Comparison of ENCODE assay signal across 10 cellular contexts in genomic region chr20:4041748-4042411, GRCh38. TPM values are rescaled to one million over a fixed set of nuclear protein-coding genes. Genes with fewer than 3 reads are reported as not detected.
DNase-seq lines count a peak whose midpoint lies in the region; ATAC-seq, FAIRE-seq and TF ChIP-seq lines count a peak whose summit lies in the region.
"Had no signal": no experiment of that assay in that cellular context is flagged by ENCODE, and none has a peak within 500 bp of the region (broad histone marks: within the 10 kb centered on the region; RNA-seq: fewer than 3 reads in every experiment).

No MANE protein-coding gene starts in this region.

- peak; percentile 27 for FAIRE-seq in urothelium cell line (lab: Jason Lieb, UNC)

- no peaks in the 10 kb centered on the region for H3K9me2 ChIP-seq in hepatocyte (replicated peaks; ENCODE audit: insufficient read depth)

- H3K9me3 ChIP-seq in SJCRH30 (replicated peaks) = no peaks in the 10 kb centered on the region
- H3K9me3 ChIP-seq in hepatocyte (ENCODE audit: low read depth) = no peaks in the 10 kb centered on the region
- no peaks in the 10 kb centered on the region for H3K9me3 ChIP-seq in HAP-1
- H3K9me3 ChIP-seq: thoracic aorta had no signal

- ATAC-seq in Right ventricle myocardium inferior = no peak

- H4K20me1 ChIP-seq in hepatocyte (ENCODE audit: insufficient read depth, poor library complexity, severe bottlenecking) = no peaks in the 10 kb centered on the region
- H4K20me1 ChIP-seq: BLaER1 treated with 17β-estradiol and CSF1 and Interleukin-3, amounts not matched to agents 10 nM and 100 nM had no signal

- no peak for TF ChIP-seq CTCF in hepatocyte (IDR thresholded peaks at IDR 0.05; ENCODE audit: poor library complexity)

- H3K4me1 ChIP-seq in SJCRH30 (peaks cover 43% of the 10 kb centered on the region), hepatocyte (ENCODE audit: insufficient read depth) (peaks cover 20% of the 10 kb centered on the region), HAP-1 (peaks cover 5% of the 10 kb centered on the region)

- H3K4me3 ChIP-seq in SJCRH30 (no peak overlapping the region), hepatocyte (no peak overlapping the region), HAP-1 (no peak overlapping the region)
- H3K4me3 ChIP-seq: BLaER1 treated with 17β-estradiol and CSF1 and Interleukin-3, amounts not matched to agents 10 nM and 100 nM; thoracic aorta had no signal

- H2AFZ ChIP-seq in hepatocyte = no peak overlapping the region

- WGBS in hepatocyte (ENCODE audit: low lambda C conversion rate, missing lambda C conversion rate) = 47% methylated on average over 8 of the region's 8 CpGs

- H3K27me3 ChIP-seq in SJCRH30 (no peaks in the 10 kb centered on the region), hepatocyte (no peaks in the 10 kb centered on the region), HAP-1 (ENCODE audit: low read depth) (no peaks in the 10 kb centered on the region)
- H3K27me3 ChIP-seq: BLaER1 treated with 17β-estradiol and CSF1 and Interleukin-3, amounts not matched to agents 10 nM and 100 nM had no signal

- in situ Hi-C loops in HAP-1 (cut with MboI; ENCODE audit: low sequenced_read_pairs) = no loop called here

- peak overlapping the region; percentile 15 for H3K4me2 ChIP-seq in hepatocyte

- H3K79me2 ChIP-seq in hepatocyte = no peaks in the 10 kb centered on the region

- intact Hi-C loops in Right ventricle myocardium inferior (cut with DNase I) = no loop called here
- intact Hi-C loops in cardiac septum (cut with DNase I) = no loop called here

- DNase-seq in Right ventricle myocardium inferior (ENCODE audit: missing footprints) (peak; percentile 62), cardiac septum (ENCODE audit: low spot score) (no peak), SJCRH30 (peak; percentile 52 to 64), hepatocyte (ENCODE audit: low spot score) (peak; percentile 92), urothelium cell line (ENCODE audit: low spot score) (peak; percentile 91), HAP-1 (ENCODE audit: low spot score in 2 of 2) (no peak), DMS114 treated with DMSO at 0.1 percent for 48 hours (lab: John Stamatoyannopoulos, UW; ENCODE audit: unreplicated experiment) (no peak), NAMALWA (ENCODE audit: low spot score) (no peak)

- H3K27ac ChIP-seq in SJCRH30 (no peak overlapping the region), hepatocyte (peak overlapping the region; percentile 94)
- H3K27ac ChIP-seq: BLaER1 treated with 17β-estradiol and CSF1 and Interleukin-3, amounts not matched to agents 10 nM and 100 nM; thoracic aorta had no signal

- H3K36me3 ChIP-seq in SJCRH30 (no peaks in the 10 kb centered on the region), hepatocyte (replicated peaks; ENCODE audit: insufficient read depth, low read depth) (no peaks in the 10 kb centered on the region), HAP-1 (replicated peaks) (no peaks in the 10 kb centered on the region)
- H3K36me3 ChIP-seq: BLaER1 treated with 17β-estradiol and CSF1 and Interleukin-3, amounts not matched to agents 10 nM and 100 nM; thoracic aorta had no signal

RNA-seq across cellular contexts. Expression of gene RNF24, which starts 26.5 kb away (rescaled TPM):
- 7.4 TPM for total RNA-seq in Right ventricle myocardium inferior
- 8.5 TPM for total RNA-seq in cardiac septum
- total RNA-seq in SJCRH30 (2014; rRNA removed; shearing (Covaris generic)) = 7.4 and 7.5 TPM in 2 replicates
- total RNA-seq in hepatocyte = 16.2 and 16.4 TPM in 2 replicates
- polyA plus RNA-seq in hepatocyte = 23.2 and 24.4 TPM in 2 replicates

Comparison
In these comparisons a context has a peak if more than half of its experiments do, and no peak if none do; other contexts are left out.
1. DNase-seq: peak in Right ventricle myocardium inferior (single experiment), SJCRH30 (2 of 2), hepatocyte (single experiment) and urothelium cell line (single experiment); none in cardiac septum (single experiment), HAP-1 (0 of 2), DMS114 treated with DMSO at 0.1 percent for 48 hours (single experiment) and NAMALWA (single experiment).